In genomic region chr1:153670859-153671622, GRCh38 we compare ENCODE assay signal across 8 cellular contexts. TPM values are rescaled to one million over a fixed set of nuclear protein-coding genes. Genes with fewer than 3 reads are reported as not detected.
DNase-seq lines count a peak whose midpoint lies in the region; ATAC-seq and TF ChIP-seq lines count a peak whose summit lies in the region.

Gene ILF2 (minus strand): TSS chr1:153670993. CDS start chr1:153670922, 71 bp downstream.

- peaks cover 24% of the 10 kb centered on the region for H3K4me1 Mint-ChIP-seq in type B pancreatic cell (ENCODE audit: unreplicated experiment)

- H3K4me1 ChIP-seq in adipocyte (ENCODE audit: control insufficient read depth, insufficient read depth, low read length): peaks cover 19% of the 10 kb centered on the region
- peaks cover 0 to 2% of the 10 kb centered on the region in 2 experiments for H3K4me1 ChIP-seq in trophoblast cell (ENCODE audit: control insufficient read depth in 1 of 2, insufficient read depth in 2 of 2, low read length in 2 of 2)

- H3K4me3 Mint-ChIP-seq in type B pancreatic cell: no peak within 1 kb of the TSS

- peak within 1 kb of the TSS; percentile 73 for H2AK5ac ChIP-seq in trophoblast cell (ENCODE audit: low read length)

- H3K27ac ChIP-seq in SU-DHL-6 (ENCODE audit: low read depth, low read length): peak within 1 kb of the TSS; percentile 48
- H3K27ac ChIP-seq in trophoblast cell (ENCODE audit: low read depth, low read length): peak within 1 kb of the TSS; percentile 32

- H3K9me3 Mint-ChIP-seq in type B pancreatic cell: no peaks in the 10 kb centered on the region

- ATAC-seq in HG02759 (IDR thresholded peaks at IDR 0.05; ENCODE audit: unreplicated experiment): peak; percentile 89

- peak within 1 kb of the TSS; percentile 82 for H3K14ac ChIP-seq in trophoblast cell (ENCODE audit: low read length)

- H3K18ac ChIP-seq in trophoblast cell (ENCODE audit: low read length): peak within 1 kb of the TSS; percentile 63

- no peak within 1 kb of the TSS for H2BK12ac ChIP-seq in trophoblast cell (ENCODE audit: low read length)

- H3K36me3 ChIP-seq in SU-DHL-6 (ENCODE audit: low read length) (peaks cover 15% of the 10 kb centered on the region), adipocyte (ENCODE audit: control insufficient read depth, insufficient read depth, low read length, severe bottlenecking) (peaks cover 31% of the 10 kb centered on the region), trophoblast cell (ENCODE audit: control insufficient read depth in 1 of 2, insufficient read depth in 2 of 2, low read length in 2 of 2) (peaks cover 25 to 29% of the 10 kb centered on the region in 2 experiments)

- peak within 1 kb of the TSS; percentile 43 for H4K12ac ChIP-seq in trophoblast cell (ENCODE audit: low read depth, low read length)

- no CpG with 5 or more reads among the region's 35 CpGs for WGBS in trophoblast cell (ENCODE audit: extremely low coverage, insufficient coverage, insufficient read length)

- H3K27me3 Mint-ChIP-seq in type B pancreatic cell: no peaks in the 10 kb centered on the region

- peak within 1 kb of the TSS; percentile 86 for H3K9ac ChIP-seq in SU-DHL-6 (ENCODE audit: low read length)
- H3K9ac ChIP-seq in adipocyte (ENCODE audit: low read length): peak within 1 kb of the TSS; percentile 95
- peak within 1 kb of the TSS; percentile 95 for H3K9ac ChIP-seq in trophoblast cell (ENCODE audit: low read length)

- H3K9me3 ChIP-seq in SU-DHL-6 (ENCODE audit: insufficient read depth, low read length) (no peaks in the 10 kb centered on the region), adipocyte (ENCODE audit: control insufficient read depth, low read length) (no peaks in the 10 kb centered on the region), trophoblast cell (ENCODE audit: insufficient read depth, low read depth, low read length) (no peaks in the 10 kb centered on the region)

- H4K20me1 ChIP-seq in SU-DHL-6 (ENCODE audit: low read depth, low read length): no peaks in the 10 kb centered on the region

- peaks cover 14% of the 10 kb centered on the region for H3K36me3 Mint-ChIP-seq in type B pancreatic cell

- H3K4me2 ChIP-seq in SU-DHL-6 (ENCODE audit: low read depth, low read length, poor library complexity, severe bottlenecking) (peak within 1 kb of the TSS; percentile 75), trophoblast cell (ENCODE audit: low read length) (peak within 1 kb of the TSS; percentile 93)

- no peak within 1 kb of the TSS for H3K27ac Mint-ChIP-seq in type B pancreatic cell

- no peaks in the 10 kb centered on the region for H3K9me2 ChIP-seq in SU-DHL-6 (replicated peaks; ENCODE audit: insufficient read depth, low read length)

- H2BK120ac ChIP-seq in trophoblast cell (ENCODE audit: insufficient read depth, low read length, poor library complexity): peak within 1 kb of the TSS; percentile 19

- peak within 1 kb of the TSS; percentile 85 for H4K8ac ChIP-seq in trophoblast cell (ENCODE audit: low read depth, low read length)

- H3K79me2 ChIP-seq in SU-DHL-6 (ENCODE audit: insufficient read depth, low read length) (peaks cover 32% of the 10 kb centered on the region), trophoblast cell (ENCODE audit: control insufficient read depth, insufficient read depth, low read length, poor library complexity) (peaks cover 8% of the 10 kb centered on the region)

- H4K91ac ChIP-seq in trophoblast cell (ENCODE audit: low read depth, low read length): peak within 1 kb of the TSS; percentile 88

- H3K27me3 ChIP-seq in SU-DHL-6 (ENCODE audit: low read length) (no peaks in the 10 kb centered on the region), adipocyte (replicated peaks; ENCODE audit: control insufficient read depth, insufficient read depth, low read length) (no peaks in the 10 kb centered on the region), trophoblast cell (ENCODE audit: insufficient read depth, low read length) (no peaks in the 10 kb centered on the region)

- peak; percentile 99 for DNase-seq in NCI-H128 (lab: John Stamatoyannopoulos, UW; ENCODE audit: unreplicated experiment)
- DNase-seq in adipocyte (ENCODE audit: low read depth): peak; percentile 99
- peak; percentile 96 for DNase-seq in cardiac septum (ENCODE audit: low spot score)
- DNase-seq in trophoblast cell: peak; percentile 99 to 100
- DNase-seq in type B pancreatic cell (ENCODE audit: extremely low spot score, unreplicated experiment): peak; percentile 96

- H3K23ac ChIP-seq in trophoblast cell (ENCODE audit: low read length): no peak within 1 kb of the TSS

- peaks cover 5% of the 10 kb centered on the region for H3K79me1 ChIP-seq in trophoblast cell (ENCODE audit: low read length)

- H3K4ac ChIP-seq in trophoblast cell (ENCODE audit: low read depth, low read length): peak within 1 kb of the TSS; percentile 96

- peak within 1 kb of the TSS; percentile 84 for H3K4me3 ChIP-seq in SU-DHL-6 (ENCODE audit: insufficient read depth, low read length, poor library complexity, severe bottlenecking)
- peak within 1 kb of the TSS; percentile 98 for H3K4me3 ChIP-seq in adipocyte (ENCODE audit: low read length)
- peak within 1 kb of the TSS; percentile 92 for H3K4me3 ChIP-seq in trophoblast cell (ENCODE audit: low read depth, low read length)

- H2BK5ac ChIP-seq in trophoblast cell (ENCODE audit: low read depth, low read length, poor library complexity): peak within 1 kb of the TSS; percentile 55

- 0 out of 2 replicates have a peak, but pooled peaks cover 4% of the 10 kb centered on the region for H3F3A ChIP-seq in SU-DHL-6 (ENCODE audit: insufficient read depth)

- TF ChIP-seq CTCF in GM12873 (IDR thresholded peaks at IDR 0.05; ENCODE audit: insufficient read depth, low read depth, low read length, missing control alignments): peak; percentile 33
- peak; percentile 17 for TF ChIP-seq CTCF in SU-DHL-6 (IDR thresholded peaks at IDR 0.05; ENCODE audit: insufficient read depth, low read length, poor library complexity, severe bottlenecking)
- no peak for TF ChIP-seq CTCF in type B pancreatic cell (conservative IDR thresholded peaks at IDR 0.05)

- intact Hi-C loops in cardiac septum (cut with DNase I): loop anchor here (2.0 to 5.0 kb wide), 4 partner anchors 44 to 306 kb away; partner anchors contain the start of genes JTB, S100A1 and S100A13

- peak within 1 kb of the TSS; percentile 93 for H2AFZ ChIP-seq in SU-DHL-6 (ENCODE audit: low read depth, low read length, severe bottlenecking)
- peak within 1 kb of the TSS; percentile 45 for H2AFZ ChIP-seq in trophoblast cell (ENCODE audit: insufficient read depth, low read length, poor library complexity)

RNA-seq across cellular contexts. Expression of gene ILF2, which starts in this region (rescaled TPM):
- 76.5 TPM for total RNA-seq in cardiac septum
- polyA plus RNA-seq in trophoblast cell (2013): 244 and 253 TPM in 2 replicates
- 241 and 291 TPM in 2 replicates for total RNA-seq in type B pancreatic cell (ENCODE audit: low replicate concordance)

Comparison
In these comparisons a context has a peak if more than half of its experiments do, and no peak if none do; other contexts are left out.
1. Peak in every context shown above with its lines: DNase-seq, ATAC-seq, H3K4me3 ChIP-seq and H3K27ac ChIP-seq.